22 cellular contexts compared by ENCODE assay signal in genomic region chr14:55756563-55756962, GRCh38.
"Had no signal": no experiment of that assay in that cellular context is flagged by ENCODE, and none has a peak within 500 bp of the region (broad histone marks: within the 10 kb centered on the region; RNA-seq: fewer than 3 reads in every experiment).

No MANE protein-coding gene starts in this region.

- H3K9me3 ChIP-seq: neutrophil, psoas muscle, spleen, testis, tibial nerve, upper lobe of right lung, vagina had no signal

- H3K27ac Mint-ChIP-seq: nephron; stimulated activated naive B cell treated with anti-CD40 and anti-IgM and Interleukin-4, amounts not matched to agents 10 μg/mL and 1 μg/mL and 100 μg/mL, for 72 hours; stimulated activated naive CD8-positive, alpha-beta T cell treated with anti-CD3 and anti-CD28 coated beads, Interleukin-15, amount 100 ng/mL, for 72 hours had no signal

- H3K4me1 Mint-ChIP-seq: stimulated activated naive B cell treated with anti-CD40 and anti-IgM and Interleukin-4, amounts not matched to agents 10 μg/mL and 1 μg/mL and 100 μg/mL, for 72 hours had no signal

- H3K9me3 Mint-ChIP-seq: nephron; stimulated activated naive B cell treated with anti-CD40 and anti-IgM and Interleukin-4, amounts not matched to agents 10 μg/mL and 1 μg/mL and 100 μg/mL, for 72 hours; stimulated activated naive CD8-positive, alpha-beta T cell treated with anti-CD3 and anti-CD28 coated beads, Interleukin-15, amount 100 ng/mL, for 72 hours had no signal

- ATAC-seq: psoas muscle; sciatic nerve; stimulated activated naive B cell treated with anti-CD40 and anti-IgM and Interleukin-4, amounts not matched to agents 10 μg/mL and 1 μg/mL and 100 μg/mL, for 72 hours; stimulated activated naive CD8-positive, alpha-beta T cell treated with anti-CD3 and anti-CD28 coated beads, Interleukin-15, amount 100 ng/mL, for 72 hours; upper lobe of right lung had no signal

- H3K27ac ChIP-seq: coronary artery, neutrophil, psoas muscle, testis, tibial nerve, upper lobe of right lung, vagina had no signal

- H3K4me3 Mint-ChIP-seq: nephron; stimulated activated naive B cell treated with anti-CD40 and anti-IgM and Interleukin-4, amounts not matched to agents 10 μg/mL and 1 μg/mL and 100 μg/mL, for 72 hours; stimulated activated naive CD8-positive, alpha-beta T cell treated with anti-CD3 and anti-CD28 coated beads, Interleukin-15, amount 100 ng/mL, for 72 hours had no signal

- H3K36me3 ChIP-seq: neutrophil, spleen, tibial nerve, upper lobe of right lung, vagina had no signal

- H3K4me1 ChIP-seq: psoas muscle, testis, vagina had no signal

- H3K27me3 ChIP-seq: neutrophil, spleen, testis, tibial nerve, upper lobe of right lung, vagina had no signal

- H3K4me3 ChIP-seq: coronary artery, psoas muscle, spleen, testis, tibial nerve, upper lobe of right lung, vagina had no signal

- H3K36me3 Mint-ChIP-seq: stimulated activated naive B cell treated with anti-CD40 and anti-IgM and Interleukin-4, amounts not matched to agents 10 μg/mL and 1 μg/mL and 100 μg/mL, for 72 hours had no signal

- H3K27me3 Mint-ChIP-seq: stimulated activated naive CD8-positive, alpha-beta T cell treated with anti-CD3 and anti-CD28 coated beads, Interleukin-15, amount 100 ng/mL, for 72 hours had no signal

- DNase-seq: effector CD4-positive, alpha-beta T cell; foreskin melanocyte; head of caudate nucleus; hippocampal formation; islet precursor cell; midbrain; psoas muscle; retina; spleen; stimulated activated CD4-positive, alpha-beta T cell treated with anti-CD3 and anti-CD28 coated beads, Interleukin-15, amount 100 ng/mL, for 24 hours; stimulated activated CD4-positive, alpha-beta T cell treated with anti-CD3 and anti-CD28 coated beads, Interleukin-1b, Interleukin-23, amount 100 ng/mL, for 48 hours; stimulated activated CD4-positive, alpha-beta T cell treated with anti-CD3 and anti-CD28 coated beads, Interleukin-4, amount 100 ng/mL, for 24 hours; stimulated activated naive B cell treated with anti-CD40 and anti-IgM and Interleukin-4, amounts not matched to agents 10 μg/mL and 1 μg/mL and 100 μg/mL, for 72 hours; stimulated activated naive CD8-positive, alpha-beta T cell treated with anti-CD3 and anti-CD28 coated beads, Interleukin-15, amount 100 ng/mL, for 72 hours; testis; upper lobe of right lung had no signal
